In the genomic region with DNA sequence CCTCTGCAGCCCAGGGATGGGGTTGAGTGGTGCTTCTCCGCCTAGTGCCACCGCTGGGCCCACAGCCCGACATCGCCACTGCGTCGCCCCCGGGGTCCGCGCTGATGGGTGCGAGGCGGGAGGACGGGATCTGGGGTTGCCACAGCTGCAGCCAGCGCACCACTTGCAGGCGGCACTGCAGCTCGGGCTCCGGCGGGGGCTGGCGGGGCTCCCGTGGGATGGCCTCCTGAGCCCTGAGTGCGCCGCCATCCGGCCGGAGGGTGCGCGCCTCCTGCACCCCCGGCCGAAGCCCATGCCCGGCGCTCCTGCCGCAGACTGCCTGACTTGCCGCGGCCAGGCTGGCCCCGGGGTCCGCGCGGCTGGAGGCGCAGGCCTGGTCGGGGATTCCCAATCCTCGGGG, we compare ENCODE assay signal across 1 cellular context.
TF ChIP-seq lines count a peak whose summit lies in the region.
"Not testable (repeated sequence)": the region's sequence is repeated elsewhere in the genome, so short reads cannot be mapped to it uniquely, and the experiment has no call there.

No MANE protein-coding gene starts in this region.

TF ChIP-seq in HepG2, 621 proteins besides CTCF, POLR2A, EP300 and RAD21 (continues in another document):
- peak; percentile 62; the same call in 1 of the 2 replicates for TF ChIP-seq POGZ (CRISPR knock-in tag; IDR thresholded peaks at IDR 0.05)
- peak; percentile 72; the same call in 1 of the 2 replicates for TF ChIP-seq ZSCAN25 (CRISPR knock-in tag; IDR thresholded peaks at IDR 0.05)
- TF ChIP-seq SNAI1 (CRISPR knock-in tag; IDR thresholded peaks at IDR 0.05; ENCODE audit: borderline replicate concordance) = 0 out of 2 replicates have a peak, but pooled peaks have one; percentile 38
- TF ChIP-seq ZNF747 (CRISPR knock-in tag; IDR thresholded peaks at IDR 0.05; ENCODE audit: borderline replicate concordance) = 0 out of 2 replicates have a peak, but pooled peaks have one; percentile 23
- peak; percentile 85; the same call in 1 of the 2 replicates for TF ChIP-seq ZNF547 (CRISPR knock-in tag; IDR thresholded peaks at IDR 0.05)
- TF ChIP-seq, protein P1, sequence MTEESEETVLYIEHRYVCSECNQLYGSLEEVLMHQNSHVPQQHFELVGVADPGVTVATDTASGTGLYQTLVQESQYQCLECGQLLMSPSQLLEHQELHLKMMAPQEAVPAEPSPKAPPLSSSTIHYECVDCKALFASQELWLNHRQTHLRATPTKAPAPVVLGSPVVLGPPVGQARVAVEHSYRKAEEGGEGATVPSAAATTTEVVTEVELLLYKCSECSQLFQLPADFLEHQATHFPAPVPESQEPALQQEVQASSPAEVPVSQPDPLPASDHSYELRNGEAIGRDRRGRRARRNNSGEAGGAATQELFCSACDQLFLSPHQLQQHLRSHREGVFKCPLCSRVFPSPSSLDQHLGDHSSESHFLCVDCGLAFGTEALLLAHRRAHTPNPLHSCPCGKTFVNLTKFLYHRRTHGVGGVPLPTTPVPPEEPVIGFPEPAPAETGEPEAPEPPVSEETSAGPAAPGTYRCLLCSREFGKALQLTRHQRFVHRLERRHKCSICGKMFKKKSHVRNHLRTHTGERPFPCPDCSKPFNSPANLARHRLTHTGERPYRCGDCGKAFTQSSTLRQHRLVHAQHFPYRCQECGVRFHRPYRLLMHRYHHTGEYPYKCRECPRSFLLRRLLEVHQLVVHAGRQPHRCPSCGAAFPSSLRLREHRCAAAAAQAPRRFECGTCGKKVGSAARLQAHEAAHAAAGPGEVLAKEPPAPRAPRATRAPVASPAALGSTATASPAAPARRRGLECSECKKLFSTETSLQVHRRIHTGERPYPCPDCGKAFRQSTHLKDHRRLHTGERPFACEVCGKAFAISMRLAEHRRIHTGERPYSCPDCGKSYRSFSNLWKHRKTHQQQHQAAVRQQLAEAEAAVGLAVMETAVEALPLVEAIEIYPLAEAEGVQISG (CRISPR knock-in tag; IDR thresholded peaks at IDR 0.05) = peak; percentile 94
- 0 out of 2 replicates have a peak, but pooled peaks have one; percentile 68 for TF ChIP-seq ZNF879 (CRISPR knock-in tag; IDR thresholded peaks at IDR 0.05)
- 0 out of 2 replicates have a peak, but pooled peaks have one; percentile 12 for TF ChIP-seq ZNF619 (CRISPR knock-in tag; IDR thresholded peaks at IDR 0.05)
- peak; percentile 81 for TF ChIP-seq ZNF883 (CRISPR knock-in tag; IDR thresholded peaks at IDR 0.05; ENCODE audit: not compliant biosample characterization)
- not testable (repeated sequence) for TF ChIP-seq MAZ (IDR thresholded peaks at IDR 0.05; ENCODE audit: borderline replicate concordance, low read depth, low read length)
- peak; percentile 81 for TF ChIP-seq MAZ (CRISPR knock-in tag; IDR thresholded peaks at IDR 0.05; ENCODE audit: low read depth)
- TF ChIP-seq ZNF546 (CRISPR knock-in tag; conservative IDR thresholded peaks at IDR 0.05) = 0 out of 2 replicates have a peak, but pooled peaks have one; percentile 67
- TF ChIP-seq ZNF446 (CRISPR knock-in tag; IDR thresholded peaks at IDR 0.05) = peak; percentile 48; the same call in 1 of the 2 replicates
- peak; percentile 50; the same call in 1 of the 2 replicates for TF ChIP-seq HES4 (CRISPR knock-in tag; IDR thresholded peaks at IDR 0.05; ENCODE audit: borderline replicate concordance)
- TF ChIP-seq, protein P2, sequence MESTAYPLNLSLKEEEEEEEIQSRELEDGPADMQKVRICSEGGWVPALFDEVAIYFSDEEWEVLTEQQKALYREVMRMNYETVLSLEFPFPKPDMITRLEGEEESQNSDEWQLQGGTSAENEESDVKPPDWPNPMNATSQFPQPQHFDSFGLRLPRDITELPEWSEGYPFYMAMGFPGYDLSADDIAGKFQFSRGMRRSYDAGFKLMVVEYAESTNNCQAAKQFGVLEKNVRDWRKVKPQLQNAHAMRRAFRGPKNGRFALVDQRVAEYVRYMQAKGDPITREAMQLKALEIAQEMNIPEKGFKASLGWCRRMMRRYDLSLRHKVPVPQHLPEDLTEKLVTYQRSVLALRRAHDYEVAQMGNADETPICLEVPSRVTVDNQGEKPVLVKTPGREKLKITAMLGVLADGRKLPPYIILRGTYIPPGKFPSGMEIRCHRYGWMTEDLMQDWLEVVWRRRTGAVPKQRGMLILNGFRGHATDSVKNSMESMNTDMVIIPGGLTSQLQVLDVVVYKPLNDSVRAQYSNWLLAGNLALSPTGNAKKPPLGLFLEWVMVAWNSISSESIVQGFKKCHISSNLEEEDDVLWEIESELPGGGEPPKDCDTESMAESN (CRISPR knock-in tag; conservative IDR thresholded peaks at IDR 0.05) = peak; percentile 78
- peak; percentile 63; the same call in 1 of the 2 replicates for TF ChIP-seq ZNF235 (CRISPR knock-in tag; IDR thresholded peaks at IDR 0.05; ENCODE audit: borderline replicate concordance)
- TF ChIP-seq ZNF329 (CRISPR knock-in tag; IDR thresholded peaks at IDR 0.05; ENCODE audit: low read depth) = 0 out of 2 replicates have a peak, but pooled peaks have one; percentile 21
- peak; percentile 55; the same call in 1 of the 2 replicates for TF ChIP-seq ZNF501 (CRISPR knock-in tag; IDR thresholded peaks at IDR 0.05)
- TF ChIP-seq, protein P3, sequence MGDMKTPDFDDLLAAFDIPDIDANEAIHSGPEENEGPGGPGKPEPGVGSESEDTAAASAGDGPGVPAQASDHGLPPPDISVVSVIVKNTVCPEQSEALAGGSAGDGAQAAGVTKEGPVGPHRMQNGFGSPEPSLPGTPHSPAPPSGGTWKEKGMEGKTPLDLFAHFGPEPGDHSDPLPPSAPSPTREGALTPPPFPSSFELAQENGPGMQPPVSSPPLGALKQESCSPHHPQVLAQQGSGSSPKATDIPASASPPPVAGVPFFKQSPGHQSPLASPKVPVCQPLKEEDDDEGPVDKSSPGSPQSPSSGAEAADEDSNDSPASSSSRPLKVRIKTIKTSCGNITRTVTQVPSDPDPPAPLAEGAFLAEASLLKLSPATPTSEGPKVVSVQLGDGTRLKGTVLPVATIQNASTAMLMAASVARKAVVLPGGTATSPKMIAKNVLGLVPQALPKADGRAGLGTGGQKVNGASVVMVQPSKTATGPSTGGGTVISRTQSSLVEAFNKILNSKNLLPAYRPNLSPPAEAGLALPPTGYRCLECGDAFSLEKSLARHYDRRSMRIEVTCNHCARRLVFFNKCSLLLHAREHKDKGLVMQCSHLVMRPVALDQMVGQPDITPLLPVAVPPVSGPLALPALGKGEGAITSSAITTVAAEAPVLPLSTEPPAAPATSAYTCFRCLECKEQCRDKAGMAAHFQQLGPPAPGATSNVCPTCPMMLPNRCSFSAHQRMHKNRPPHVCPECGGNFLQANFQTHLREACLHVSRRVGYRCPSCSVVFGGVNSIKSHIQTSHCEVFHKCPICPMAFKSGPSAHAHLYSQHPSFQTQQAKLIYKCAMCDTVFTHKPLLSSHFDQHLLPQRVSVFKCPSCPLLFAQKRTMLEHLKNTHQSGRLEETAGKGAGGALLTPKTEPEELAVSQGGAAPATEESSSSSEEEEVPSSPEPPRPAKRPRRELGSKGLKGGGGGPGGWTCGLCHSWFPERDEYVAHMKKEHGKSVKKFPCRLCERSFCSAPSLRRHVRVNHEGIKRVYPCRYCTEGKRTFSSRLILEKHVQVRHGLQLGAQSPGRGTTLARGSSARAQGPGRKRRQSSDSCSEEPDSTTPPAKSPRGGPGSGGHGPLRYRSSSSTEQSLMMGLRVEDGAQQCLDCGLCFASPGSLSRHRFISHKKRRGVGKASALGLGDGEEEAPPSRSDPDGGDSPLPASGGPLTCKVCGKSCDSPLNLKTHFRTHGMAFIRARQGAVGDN (CRISPR knock-in tag; IDR thresholded peaks at IDR 0.05) = peak; percentile 97
- peak; percentile 63; the same call in 1 of the 2 replicates for TF ChIP-seq ARNT2 (CRISPR knock-in tag; IDR thresholded peaks at IDR 0.05; ENCODE audit: low read depth)
- 0 out of 4 replicates have a peak, but pooled peaks of 1 of the 2 experiments have one; percentile 35 for TF ChIP-seq KLF16 (CRISPR knock-in tag; IDR thresholded peaks at IDR 0.05)
- TF ChIP-seq, protein P4, sequence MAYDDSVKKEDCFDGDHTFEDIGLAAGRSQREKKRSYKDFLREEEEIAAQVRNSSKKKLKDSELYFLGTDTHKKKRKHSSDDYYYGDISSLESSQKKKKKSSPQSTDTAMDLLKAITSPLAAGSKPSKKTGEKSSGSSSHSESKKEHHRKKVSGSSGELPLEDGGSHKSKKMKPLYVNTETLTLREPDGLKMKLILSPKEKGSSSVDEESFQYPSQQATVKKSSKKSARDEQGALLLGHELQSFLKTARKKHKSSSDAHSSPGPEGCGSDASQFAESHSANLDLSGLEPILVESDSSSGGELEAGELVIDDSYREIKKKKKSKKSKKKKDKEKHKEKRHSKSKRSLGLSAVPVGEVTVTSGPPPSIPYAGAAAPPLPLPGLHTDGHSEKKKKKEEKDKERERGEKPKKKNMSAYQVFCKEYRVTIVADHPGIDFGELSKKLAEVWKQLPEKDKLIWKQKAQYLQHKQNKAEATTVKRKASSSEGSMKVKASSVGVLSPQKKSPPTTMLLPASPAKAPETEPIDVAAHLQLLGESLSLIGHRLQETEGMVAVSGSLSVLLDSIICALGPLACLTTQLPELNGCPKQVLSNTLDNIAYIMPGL (CRISPR knock-in tag; IDR thresholded peaks at IDR 0.05; ENCODE audit: borderline replicate concordance in 1 of 2, low read depth in 1 of 2) = peak; percentile 48 to 93
- TF ChIP-seq HNRNPLL (IDR thresholded peaks at IDR 0.05; ENCODE audit: low read depth, low read length, poor library complexity, severe bottlenecking) = peak; percentile 38
- 0 out of 2 replicates have a peak, but pooled peaks have one; percentile 45 for TF ChIP-seq MEIS1 (CRISPR knock-in tag; IDR thresholded peaks at IDR 0.05; ENCODE audit: borderline replicate concordance)
- TF ChIP-seq DR1 (CRISPR knock-in tag; IDR thresholded peaks at IDR 0.05) = 0 out of 2 replicates have a peak, but pooled peaks have one; percentile 47
- TF ChIP-seq ZNF703 (CRISPR knock-in tag; IDR thresholded peaks at IDR 0.05; ENCODE audit: borderline replicate concordance) = peak; percentile 49; the same call in 1 of the 2 replicates
- peak; percentile 68; the same call in 1 of the 2 replicates for TF ChIP-seq ZNF709 (CRISPR knock-in tag; IDR thresholded peaks at IDR 0.05)
- peak; percentile 49; the same call in 1 of the 2 replicates for TF ChIP-seq ZNF772 (CRISPR knock-in tag; IDR thresholded peaks at IDR 0.05)
- TF ChIP-seq, protein P5, sequence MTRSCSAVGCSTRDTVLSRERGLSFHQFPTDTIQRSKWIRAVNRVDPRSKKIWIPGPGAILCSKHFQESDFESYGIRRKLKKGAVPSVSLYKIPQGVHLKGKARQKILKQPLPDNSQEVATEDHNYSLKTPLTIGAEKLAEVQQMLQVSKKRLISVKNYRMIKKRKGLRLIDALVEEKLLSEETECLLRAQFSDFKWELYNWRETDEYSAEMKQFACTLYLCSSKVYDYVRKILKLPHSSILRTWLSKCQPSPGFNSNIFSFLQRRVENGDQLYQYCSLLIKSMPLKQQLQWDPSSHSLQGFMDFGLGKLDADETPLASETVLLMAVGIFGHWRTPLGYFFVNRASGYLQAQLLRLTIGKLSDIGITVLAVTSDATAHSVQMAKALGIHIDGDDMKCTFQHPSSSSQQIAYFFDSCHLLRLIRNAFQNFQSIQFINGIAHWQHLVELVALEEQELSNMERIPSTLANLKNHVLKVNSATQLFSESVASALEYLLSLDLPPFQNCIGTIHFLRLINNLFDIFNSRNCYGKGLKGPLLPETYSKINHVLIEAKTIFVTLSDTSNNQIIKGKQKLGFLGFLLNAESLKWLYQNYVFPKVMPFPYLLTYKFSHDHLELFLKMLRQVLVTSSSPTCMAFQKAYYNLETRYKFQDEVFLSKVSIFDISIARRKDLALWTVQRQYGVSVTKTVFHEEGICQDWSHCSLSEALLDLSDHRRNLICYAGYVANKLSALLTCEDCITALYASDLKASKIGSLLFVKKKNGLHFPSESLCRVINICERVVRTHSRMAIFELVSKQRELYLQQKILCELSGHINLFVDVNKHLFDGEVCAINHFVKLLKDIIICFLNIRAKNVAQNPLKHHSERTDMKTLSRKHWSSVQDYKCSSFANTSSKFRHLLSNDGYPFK (CRISPR knock-in tag; IDR thresholded peaks at IDR 0.05; ENCODE audit: borderline replicate concordance) = peak; percentile 71; the same call in 1 of the 2 replicates
- TF ChIP-seq ZNF552 (CRISPR knock-in tag; IDR thresholded peaks at IDR 0.05; ENCODE audit: borderline replicate concordance) = 0 out of 2 replicates have a peak, but pooled peaks have one; percentile 38
- TF ChIP-seq, protein P6, sequence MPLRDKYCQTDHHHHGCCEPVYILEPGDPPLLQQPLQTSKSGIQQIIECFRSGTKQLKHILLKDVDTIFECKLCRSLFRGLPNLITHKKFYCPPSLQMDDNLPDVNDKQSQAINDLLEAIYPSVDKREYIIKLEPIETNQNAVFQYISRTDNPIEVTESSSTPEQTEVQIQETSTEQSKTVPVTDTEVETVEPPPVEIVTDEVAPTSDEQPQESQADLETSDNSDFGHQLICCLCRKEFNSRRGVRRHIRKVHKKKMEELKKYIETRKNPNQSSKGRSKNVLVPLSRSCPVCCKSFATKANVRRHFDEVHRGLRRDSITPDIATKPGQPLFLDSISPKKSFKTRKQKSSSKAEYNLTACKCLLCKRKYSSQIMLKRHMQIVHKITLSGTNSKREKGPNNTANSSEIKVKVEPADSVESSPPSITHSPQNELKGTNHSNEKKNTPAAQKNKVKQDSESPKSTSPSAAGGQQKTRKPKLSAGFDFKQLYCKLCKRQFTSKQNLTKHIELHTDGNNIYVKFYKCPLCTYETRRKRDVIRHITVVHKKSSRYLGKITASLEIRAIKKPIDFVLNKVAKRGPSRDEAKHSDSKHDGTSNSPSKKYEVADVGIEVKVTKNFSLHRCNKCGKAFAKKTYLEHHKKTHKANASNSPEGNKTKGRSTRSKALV (CRISPR knock-in tag; IDR thresholded peaks at IDR 0.05) = peak; percentile 86
- TF ChIP-seq ZFY (CRISPR knock-in tag; IDR thresholded peaks at IDR 0.05) = peak; percentile 85
- TF ChIP-seq KMT2B (CRISPR knock-in tag; IDR thresholded peaks at IDR 0.05) = peak; percentile 23; the same call in 1 of the 2 replicates
- peak; percentile 74 for TF ChIP-seq ZMYM4 (CRISPR knock-in tag; IDR thresholded peaks at IDR 0.05)
- peak; percentile 46; the same call in 1 of the 2 replicates for TF ChIP-seq SPEN (CRISPR knock-in tag; IDR thresholded peaks at IDR 0.05; ENCODE audit: low read depth)
- TF ChIP-seq FOXJ3 (CRISPR knock-in tag; IDR thresholded peaks at IDR 0.05; ENCODE audit: borderline replicate concordance) = 0 out of 2 replicates have a peak, but pooled peaks have one; percentile 2
- TF ChIP-seq WIZ (CRISPR knock-in tag; IDR thresholded peaks at IDR 0.05) = 0 out of 2 replicates have a peak, but pooled peaks have one; percentile 25
- peak; percentile 72; the same call in 1 of the 2 replicates for TF ChIP-seq ZMAT3 (CRISPR knock-in tag; conservative IDR thresholded peaks at IDR 0.05)
- TF ChIP-seq, protein P7, sequence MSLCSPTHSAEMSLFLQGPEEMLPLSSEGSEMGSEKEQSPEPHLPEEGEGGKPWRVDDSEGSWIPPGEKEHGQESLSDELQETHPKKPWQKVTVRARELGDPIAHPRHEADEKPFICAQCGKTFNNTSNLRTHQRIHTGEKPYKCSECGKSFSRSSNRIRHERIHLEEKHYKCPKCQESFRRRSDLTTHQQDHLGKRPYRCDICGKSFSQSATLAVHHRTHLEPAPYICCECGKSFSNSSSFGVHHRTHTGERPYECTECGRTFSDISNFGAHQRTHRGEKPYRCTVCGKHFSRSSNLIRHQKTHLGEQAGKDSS (CRISPR knock-in tag; IDR thresholded peaks at IDR 0.05; ENCODE audit: borderline replicate concordance, low read depth) = peak; percentile 28; the same call in 1 of the 2 replicates
- peak; percentile 75 for TF ChIP-seq ZNF563 (CRISPR knock-in tag; IDR thresholded peaks at IDR 0.05)
- TF ChIP-seq, protein P8, sequence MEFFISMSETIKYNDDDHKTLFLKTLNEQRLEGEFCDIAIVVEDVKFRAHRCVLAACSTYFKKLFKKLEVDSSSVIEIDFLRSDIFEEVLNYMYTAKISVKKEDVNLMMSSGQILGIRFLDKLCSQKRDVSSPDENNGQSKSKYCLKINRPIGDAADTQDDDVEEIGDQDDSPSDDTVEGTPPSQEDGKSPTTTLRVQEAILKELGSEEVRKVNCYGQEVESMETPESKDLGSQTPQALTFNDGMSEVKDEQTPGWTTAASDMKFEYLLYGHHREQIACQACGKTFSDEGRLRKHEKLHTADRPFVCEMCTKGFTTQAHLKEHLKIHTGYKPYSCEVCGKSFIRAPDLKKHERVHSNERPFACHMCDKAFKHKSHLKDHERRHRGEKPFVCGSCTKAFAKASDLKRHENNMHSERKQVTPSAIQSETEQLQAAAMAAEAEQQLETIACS (CRISPR knock-in tag; IDR thresholded peaks at IDR 0.05) = peak; percentile 68; the same call in 1 of the 2 replicates
